Comparison of ENCODE assay signal across 3 cellular contexts in genomic region chr2:42558827-42559226, GRCh38.
TF ChIP-seq lines count a peak whose summit lies in the region.

No MANE protein-coding gene starts in this region.

TF ChIP-seq in HEK293, 187 proteins besides CTCF, POLR2A, EP300 and RAD21:
- TF ChIP-seq ZBTB20 (tag by site-specific recombination; IDR thresholded peaks at IDR 0.05) (no peak), ZNF692 (tag by site-specific recombination; IDR thresholded peaks at IDR 0.05) (no peak), ZNF311 (tag by site-specific recombination; IDR thresholded peaks at IDR 0.05; ENCODE audit: borderline replicate concordance) (no peak), KLF1 (tag by site-specific recombination; IDR thresholded peaks at IDR 0.05) (peak; percentile 68)

TF ChIP-seq in K562, 482 proteins besides CTCF, POLR2A, EP300 and RAD21:
- TF ChIP-seq RFX1 (IDR thresholded peaks at IDR 0.05) (no peak), DPF2 (IDR thresholded peaks at IDR 0.05) (no peak), E2F1 (CRISPR knock-in tag; IDR thresholded peaks at IDR 0.05) (no peak), ZNF197 (CRISPR knock-in tag; IDR thresholded peaks at IDR 0.05; ENCODE audit: low read depth) (no peak), LARP7 (IDR thresholded peaks at IDR 0.05) (no peak), HDAC3 (IDR thresholded peaks at IDR 0.05; ENCODE audit: borderline replicate concordance, partially characterized antibody) (no peak), ZFP30 (CRISPR knock-in tag; IDR thresholded peaks at IDR 0.05; ENCODE audit: borderline replicate concordance) (no peak), HMG20A (CRISPR knock-in tag; conservative IDR thresholded peaks at IDR 0.05) (no peak)

TF ChIP-seq in HepG2, 621 proteins besides CTCF, POLR2A, EP300 and RAD21 (continues in another document):
- TF ChIP-seq DMAP1 (CRISPR knock-in tag; IDR thresholded peaks at IDR 0.05) = peak; percentile 48; the same call in 1 of the 2 replicates
- TF ChIP-seq SPEN (CRISPR knock-in tag; IDR thresholded peaks at IDR 0.05; ENCODE audit: low read depth) = no peak
- TF ChIP-seq STAG1 (CRISPR knock-in tag; IDR thresholded peaks at IDR 0.05) = peak; percentile 48
- no peak for TF ChIP-seq CBFB (CRISPR knock-in tag; IDR thresholded peaks at IDR 0.05)
- TF ChIP-seq LRRFIP1 (CRISPR knock-in tag; conservative IDR thresholded peaks at IDR 0.05) = no peak
- TF ChIP-seq ZFX (CRISPR knock-in tag; IDR thresholded peaks at IDR 0.05; ENCODE audit: low read depth) = peak; percentile 58
- no peak for TF ChIP-seq ZFP62 (CRISPR knock-in tag; IDR thresholded peaks at IDR 0.05)
- peak; percentile 55; the same call in 1 of the 2 replicates for TF ChIP-seq HNF4G (IDR thresholded peaks at IDR 0.05; ENCODE audit: borderline replicate concordance, low read depth, low read length)
- TF ChIP-seq HNF4G (CRISPR knock-in tag; IDR thresholded peaks at IDR 0.05; ENCODE audit: borderline replicate concordance, low read depth) = no peak
- no peak for TF ChIP-seq REPIN1 (CRISPR knock-in tag; IDR thresholded peaks at IDR 0.05; ENCODE audit: borderline replicate concordance, low read depth)
- TF ChIP-seq GATA4 (IDR thresholded peaks at IDR 0.05; ENCODE audit: borderline replicate concordance, low read depth) = no peak
- no peak for TF ChIP-seq ZNF30 (CRISPR knock-in tag; IDR thresholded peaks at IDR 0.05)
- TF ChIP-seq ZSCAN12 (CRISPR knock-in tag; IDR thresholded peaks at IDR 0.05) = no peak
- no peak for TF ChIP-seq ETV5 (CRISPR knock-in tag; IDR thresholded peaks at IDR 0.05; ENCODE audit: borderline replicate concordance)
- TF ChIP-seq MYC (CRISPR knock-in tag; IDR thresholded peaks at IDR 0.05; ENCODE audit: borderline replicate concordance) = no peak
- no peak for TF ChIP-seq ZNF414 (CRISPR knock-in tag; IDR thresholded peaks at IDR 0.05)
- TF ChIP-seq ZNF326 (CRISPR knock-in tag; IDR thresholded peaks at IDR 0.05; ENCODE audit: borderline replicate concordance) = no peak
- TF ChIP-seq ZZZ3 (CRISPR knock-in tag; IDR thresholded peaks at IDR 0.05; ENCODE audit: borderline replicate concordance) = no peak
- peak; percentile 31; the same call in 1 of the 2 replicates for TF ChIP-seq SALL1 (CRISPR knock-in tag; IDR thresholded peaks at IDR 0.05)
- TF ChIP-seq PPARG (CRISPR knock-in tag; conservative IDR thresholded peaks at IDR 0.05) = peak; percentile 39; the same call in 1 of the 2 replicates
- TF ChIP-seq ZSCAN20 (CRISPR knock-in tag; IDR thresholded peaks at IDR 0.05; ENCODE audit: borderline replicate concordance) = no peak
- TF ChIP-seq ZNF75D (CRISPR knock-in tag; IDR thresholded peaks at IDR 0.05; ENCODE audit: borderline replicate concordance) = no peak
- no peak for TF ChIP-seq ELF1 (CRISPR knock-in tag; IDR thresholded peaks at IDR 0.05)
- TF ChIP-seq ZNF556 (CRISPR knock-in tag; IDR thresholded peaks at IDR 0.05; ENCODE audit: borderline replicate concordance) = no peak
- no peak for TF ChIP-seq ZNF337 (CRISPR knock-in tag; IDR thresholded peaks at IDR 0.05; ENCODE audit: borderline replicate concordance, low read depth)
- 0 out of 2 replicates have a peak, but pooled peaks have one; percentile 23 for TF ChIP-seq ARID5B (CRISPR knock-in tag; IDR thresholded peaks at IDR 0.05)
- TF ChIP-seq ZBTB34 (CRISPR knock-in tag; IDR thresholded peaks at IDR 0.05) = no peak
- no peak for TF ChIP-seq ZNF839 (CRISPR knock-in tag; IDR thresholded peaks at IDR 0.05; ENCODE audit: borderline replicate concordance)
- no peak for TF ChIP-seq ZSCAN22 (CRISPR knock-in tag; IDR thresholded peaks at IDR 0.05)
- TF ChIP-seq HMGXB3 (CRISPR knock-in tag; IDR thresholded peaks at IDR 0.05; ENCODE audit: borderline replicate concordance) = 0 out of 2 replicates have a peak, but pooled peaks have one; percentile 41
- no peak for TF ChIP-seq HHEX (CRISPR knock-in tag; IDR thresholded peaks at IDR 0.05)
- TF ChIP-seq PLRG1 (conservative IDR thresholded peaks at IDR 0.05) = no peak
- no peak for TF ChIP-seq PATZ1 (CRISPR knock-in tag; IDR thresholded peaks at IDR 0.05)
- no peak for TF ChIP-seq BRD4 (CRISPR knock-in tag; IDR thresholded peaks at IDR 0.05)
- no peak for TF ChIP-seq NR0B2 (CRISPR knock-in tag; IDR thresholded peaks at IDR 0.05)
- no peak for TF ChIP-seq ZNF616 (CRISPR knock-in tag; IDR thresholded peaks at IDR 0.05; ENCODE audit: low read depth)
- TF ChIP-seq ZNF296 (CRISPR knock-in tag; conservative IDR thresholded peaks at IDR 0.05) = peak; percentile 98
- TF ChIP-seq YEATS2 (CRISPR knock-in tag; IDR thresholded peaks at IDR 0.05; ENCODE audit: borderline replicate concordance) = no peak
- TF ChIP-seq CBX2 (IDR thresholded peaks at IDR 0.05; ENCODE audit: low read depth, low read length) = no peak
- no peak for TF ChIP-seq CBX2 (CRISPR knock-in tag; IDR thresholded peaks at IDR 0.05; ENCODE audit: low read depth)
- TF ChIP-seq DR1 (CRISPR knock-in tag; IDR thresholded peaks at IDR 0.05) = no peak
- TF ChIP-seq FOSL1 (CRISPR knock-in tag; IDR thresholded peaks at IDR 0.05; ENCODE audit: borderline replicate concordance) = no peak
